ENCODE assay signal across 8 cellular contexts in genomic region chr19:57664269-57665127, GRCh38. TPM values are rescaled to one million over a fixed set of nuclear protein-coding genes. Genes with fewer than 3 reads are reported as not detected.
A peak's percentile ranks its signal among the peaks of the same experiment; 100 is the strongest.
DNase-seq lines count a peak whose midpoint lies in the region; ATAC-seq and TF ChIP-seq lines count a peak whose summit lies in the region.

No MANE protein-coding gene starts in this region.

- H3K27ac Mint-ChIP-seq in activated naive CD8-positive, alpha-beta T cell treated with anti-CD3 and anti-CD28 coated beads for 36 hours = no peak overlapping the region
- no peak overlapping the region for H3K27ac Mint-ChIP-seq in nephron progenitor cell

- TF ChIP-seq CTCF in nephron progenitor cell (IDR thresholded peaks at IDR 0.05) = no peak

- peaks cover 60% of the 10 kb centered on the region for H3K27me3 Mint-ChIP-seq in activated naive CD8-positive, alpha-beta T cell treated with anti-CD3 and anti-CD28 coated beads for 36 hours
- H3K27me3 Mint-ChIP-seq in nephron progenitor cell (ENCODE audit: low read depth, poor library complexity) = peaks cover 58% of the 10 kb centered on the region

- peaks cover 2% of the 10 kb centered on the region for H3K36me3 Mint-ChIP-seq in activated naive CD8-positive, alpha-beta T cell treated with anti-CD3 and anti-CD28 coated beads for 36 hours
- H3K36me3 Mint-ChIP-seq in nephron progenitor cell (ENCODE audit: low read depth) = no peaks in the 10 kb centered on the region

- peak; percentile 53 for DNase-seq in DMS79 treated with DMSO at 0.1 percent for 48 hours (lab: John Stamatoyannopoulos, UW)
- DNase-seq in NCI-H1092 treated with DMSO at 0.1 percent for 48 hours (lab: John Stamatoyannopoulos, UW) = peak; percentile 21
- DNase-seq in activated naive CD8-positive, alpha-beta T cell treated with anti-CD3 and anti-CD28 coated beads for 36 hours = peak; percentile 20
- peak; percentile 58 for DNase-seq in glomerular visceral epithelial cell (ENCODE audit: extremely low spot score)
- DNase-seq in nephron progenitor cell = peak; percentile 82
- no peak for DNase-seq in CD1c-positive myeloid dendritic cell (ENCODE audit: extremely low spot score)

- H3K4me3 Mint-ChIP-seq in activated naive CD8-positive, alpha-beta T cell treated with anti-CD3 and anti-CD28 coated beads for 36 hours = peak overlapping the region; percentile 87
- H3K4me3 Mint-ChIP-seq in nephron progenitor cell = peak overlapping the region; percentile 88

- H3K9me3 Mint-ChIP-seq in activated naive CD8-positive, alpha-beta T cell treated with anti-CD3 and anti-CD28 coated beads for 36 hours = peaks cover 1% of the 10 kb centered on the region
- no peaks in the 10 kb centered on the region for H3K9me3 Mint-ChIP-seq in nephron progenitor cell

- no peak for ATAC-seq in HG03457 (IDR thresholded peaks at IDR 0.05; ENCODE audit: unreplicated experiment)
- no peak for ATAC-seq in GM19351 (IDR thresholded peaks at IDR 0.05; ENCODE audit: unreplicated experiment)

- H3K4me1 Mint-ChIP-seq in activated naive CD8-positive, alpha-beta T cell treated with anti-CD3 and anti-CD28 coated beads for 36 hours = peaks cover 3% of the 10 kb centered on the region
- peaks cover 9% of the 10 kb centered on the region for H3K4me1 Mint-ChIP-seq in nephron progenitor cell

RNA-seq across cellular contexts. Expression of gene ZSCAN4, which starts 4.2 kb away (rescaled TPM):
- under 1 TPM in 1 of 2 experiments, not detected in 1; 0.14 TPM for total RNA-seq in activated naive CD8-positive, alpha-beta T cell treated with anti-CD3 and anti-CD28 coated beads for 36 hours

RNA-seq across cellular contexts. Expression of gene ZNF551, which starts 17.3 kb away (rescaled TPM):
- 10 to 100 TPM; 18.2 to 21.4 TPM for total RNA-seq in activated naive CD8-positive, alpha-beta T cell treated with anti-CD3 and anti-CD28 coated beads for 36 hours

RNA-seq across cellular contexts. Expression of gene ZNF211, which starts 31.5 kb away (rescaled TPM):
- 1 to 10 TPM; 6.9 to 7.9 TPM for total RNA-seq in activated naive CD8-positive, alpha-beta T cell treated with anti-CD3 and anti-CD28 coated beads for 36 hours

RNA-seq across cellular contexts. Expression of gene ZNF154, which starts 44.5 kb away (rescaled TPM):
- total RNA-seq in activated naive CD8-positive, alpha-beta T cell treated with anti-CD3 and anti-CD28 coated beads for 36 hours = 1 to 10 TPM; 6.3 to 6.7 TPM

RNA-seq across cellular contexts. Expression of gene ZNF134, which starts 50.5 kb away (rescaled TPM):
- total RNA-seq in activated naive CD8-positive, alpha-beta T cell treated with anti-CD3 and anti-CD28 coated beads for 36 hours = 10 to 100 TPM; 18.8 to 19.5 TPM
